ENCODE assay signal across 16 cellular contexts in genomic region chr17:62882878-62883277, GRCh38.
DNase-seq lines count a peak whose midpoint lies in the region; ATAC-seq and TF ChIP-seq lines count a peak whose summit lies in the region.
"Had no signal": no experiment of that assay in that cellular context is flagged by ENCODE, and none has a peak within 500 bp of the region (broad histone marks: within the 10 kb centered on the region; RNA-seq: fewer than 3 reads in every experiment).

No MANE protein-coding gene starts in this region.

- H3K9me3 Mint-ChIP-seq in activated T-cell treated with anti-CD3 and anti-CD28 coated beads, Interleukin-2, amount 50 U/mL, for 72 hours: peaks cover 0 to 2% of the 10 kb centered on the region in 2 donors

- peak overlapping the region; percentile 47 for H3K27ac Mint-ChIP-seq in activated T-cell treated with anti-CD3 and anti-CD28 coated beads, Interleukin-2, amount 50 U/mL, for 72 hours
- H3K27ac Mint-ChIP-seq: nephron had no signal

- peak; percentile 1 to 16 for DNase-seq in activated T-cell treated with anti-CD3 and anti-CD28 coated beads, Interleukin-2, amount 50 U/mL, for 72 hours
- no peak for DNase-seq in activated T-cell treated with anti-CD3 and anti-CD28 coated beads, Interleukin-2, amount 50 U/mL, for 1 hour
- DNase-seq in OCI-M1 (lab: John Stamatoyannopoulos, UW) (peak; percentile 22), fibroblast of pulmonary artery (ENCODE audit: low read depth) (peak; percentile 52), upper lobe of right lung (no peak), substantia nigra (lab: John Stamatoyannopoulos, UW) (no peak), prostate gland (ENCODE audit: low spot score) (no peak), ecto neural progenitor cell (ENCODE audit: low spot score) (no peak)
- DNase-seq: activated CD4-positive, CD25-positive, alpha-beta regulatory T cell treated with anti-CD3 and anti-CD28 coated beads, Interleukin-2, amount 50 U/mL, for 72 hours; left ventricle myocardium superior; MM.1S; NCI-H2171 treated with DMSO at 0.1 percent for 48 hours; PC-9; right lobe of liver; stimulated activated naive CD4-positive, alpha-beta T cell had no signal

- WGBS in prostate gland: 66% methylated on average over 4 of the region's 4 CpGs

- TF ChIP-seq POLR2A in prostate gland (IDR thresholded peaks at IDR 0.05): no peak

- no peaks in the 10 kb centered on the region for H3K4me1 ChIP-seq in upper lobe of right lung
- H3K4me1 ChIP-seq in prostate gland (replicated peaks): no peaks in the 10 kb centered on the region
- H3K4me1 ChIP-seq: right lobe of liver had no signal

- peak; percentile 81 to 89 for ATAC-seq in activated T-cell treated with anti-CD3 and anti-CD28 coated beads, Interleukin-2, amount 50 U/mL, for 72 hours (replicated peaks in 1 of 2)
- peak; percentile 73 for ATAC-seq in upper lobe of right lung
- ATAC-seq: left ventricle myocardium superior had no signal

- intact Hi-C loops in upper lobe of right lung (cut with DNase I) (no loop called here), prostate gland (cut with DNase I) (no loop called here)

- H3K4me3 ChIP-seq in fibroblast of pulmonary artery (replicated peaks; ENCODE audit: low read depth, low read length) (no peak overlapping the region), upper lobe of right lung (no peak overlapping the region), prostate gland (no peak overlapping the region)
- H3K4me3 ChIP-seq: PC-9, right lobe of liver had no signal

- H3K4me3 Mint-ChIP-seq in activated T-cell treated with anti-CD3 and anti-CD28 coated beads, Interleukin-2, amount 50 U/mL, for 72 hours: peak overlapping the region in 1 of 2 donors; percentile 44
- H3K4me3 Mint-ChIP-seq: nephron had no signal

- H3K27me3 ChIP-seq in upper lobe of right lung (no peaks in the 10 kb centered on the region), prostate gland (replicated peaks; ENCODE audit: insufficient read depth) (no peaks in the 10 kb centered on the region)
- H3K27me3 ChIP-seq: right lobe of liver had no signal

- no peaks in the 10 kb centered on the region for H3K9me3 ChIP-seq in upper lobe of right lung
- no peaks in the 10 kb centered on the region for H3K9me3 ChIP-seq in prostate gland
- H3K9me3 ChIP-seq: right lobe of liver had no signal

- no peaks in the 10 kb centered on the region for H3K36me3 ChIP-seq in upper lobe of right lung
- no peaks in the 10 kb centered on the region for H3K36me3 ChIP-seq in prostate gland
- H3K36me3 ChIP-seq: right lobe of liver had no signal

- peaks cover 12% of the 10 kb centered on the region for H3K4me1 Mint-ChIP-seq in activated T-cell treated with anti-CD3 and anti-CD28 coated beads, Interleukin-2, amount 50 U/mL, for 72 hours (ENCODE audit: low read depth)

- TF ChIP-seq CTCF in fibroblast of pulmonary artery (IDR thresholded peaks at IDR 0.05; ENCODE audit: low read length, missing control alignments) (no peak), upper lobe of right lung (IDR thresholded peaks at IDR 0.05) (no peak), prostate gland (IDR thresholded peaks at IDR 0.05) (no peak)

- H3K27me3 Mint-ChIP-seq in activated T-cell treated with anti-CD3 and anti-CD28 coated beads, Interleukin-2, amount 50 U/mL, for 72 hours (ENCODE audit: low read depth): peaks cover 17% of the 10 kb centered on the region

- H3K27ac ChIP-seq in upper lobe of right lung: no peak overlapping the region
- H3K27ac ChIP-seq in substantia nigra (ENCODE audit: low read depth, low read length, poor library complexity, severe bottlenecking): no peak overlapping the region
- no peak overlapping the region for H3K27ac ChIP-seq in prostate gland
- H3K27ac ChIP-seq: PC-9, right lobe of liver had no signal

- no peaks in the 10 kb centered on the region for H3K36me3 Mint-ChIP-seq in activated T-cell treated with anti-CD3 and anti-CD28 coated beads, Interleukin-2, amount 50 U/mL, for 72 hours (ENCODE audit: insufficient read depth in 2 of 2)

Comparison
In these comparisons a context has a peak if more than half of its experiments do, and no peak if none do; other contexts are left out.
1. DNase-seq: peak in activated T-cell treated with anti-CD3 and anti-CD28 coated beads, Interleukin-2, amount 50 U/mL, for 72 hours (2 of 2), OCI-M1 (single experiment) and fibroblast of pulmonary artery (single experiment); none in activated T-cell treated with anti-CD3 and anti-CD28 coated beads, Interleukin-2, amount 50 U/mL, for 1 hour (single experiment), upper lobe of right lung (single experiment), substantia nigra (0 of 49), prostate gland (single experiment) and ecto neural progenitor cell (single experiment).